Comparison of ENCODE assay signal across 27 cellular contexts in genomic region chr18:51593931-51594330, GRCh38.
"Had no signal": no experiment of that assay in that cellular context is flagged by ENCODE, and none has a peak within 500 bp of the region (broad histone marks: within the 10 kb centered on the region; RNA-seq: fewer than 3 reads in every experiment).

No MANE protein-coding gene starts in this region.

- DNase-seq: stimulated activated CD4-positive, alpha-beta T cell treated with anti-CD3 and anti-CD28 coated beads, Interleukin-2, amount 100 ng/mL, for 48 hours; stimulated activated CD4-positive, alpha-beta T cell treated with anti-CD3 and anti-CD28 coated beads, Interleukin-4, amount 100 ng/mL, for 1 hour; stimulated activated CD4-positive, alpha-beta T cell treated with anti-CD3 and anti-CD28 coated beads, Interleukin-4, amount 100 ng/mL, for 24 hours; stimulated activated CD4-positive, alpha-beta T cell treated with anti-CD3 and anti-CD28 coated beads, Interleukin-4, amount 100 ng/mL, for 4 hours; stimulated activated CD8-positive, alpha-beta memory T cell treated with anti-CD3 and anti-CD28 coated beads, Interleukin-4, amount 100 ng/mL, for 48 hours; stimulated activated naive CD4-positive, alpha-beta T cell; stimulated activated naive CD4-positive, alpha-beta T cell treated with Interleukin-2 at 50 U/mL for 16 hours; stimulated activated naive CD8-positive, alpha-beta T cell treated with anti-CD3 and anti-CD28 coated beads, Interleukin-15, amount 100 ng/mL, for 72 hours; stimulated activated naive CD8-positive, alpha-beta T cell treated with anti-CD3 and anti-CD28 coated beads, Interleukin-15, Interleukin-2, amounts not matched to agents 100 U/mL and 50 U/mL, for 24 hours; stomach; substantia nigra; testis; thyroid gland; tibial artery; transverse colon; upper lobe of left lung; upper lobe of right lung; uterus had no signal

- H3K27me3 ChIP-seq: stomach, suprapubic skin, testis, thyroid gland, tibial artery, tibial nerve, transverse colon, upper lobe of left lung, upper lobe of right lung, uterus, vagina had no signal

- FAIRE-seq: urothelium cell line had no signal

- H3K4me1 Mint-ChIP-seq: stimulated activated effector memory CD8-positive, alpha-beta T cell treated with anti-CD3 and anti-CD28 coated beads, Interleukin-12 subunit alpha, Interleukin-12 subunit beta, amount 100 ng/mL, for 72 hours; stimulated activated memory B cell treated with anti-CD40 and anti-IgM and Interleukin-4, amounts not matched to agents 10 μg/mL and 1 μg/mL and 100 μg/mL, for 72 hours; stimulated activated naive CD8-positive, alpha-beta T cell treated with anti-CD3 and anti-CD28 coated beads, Interleukin-15, amount 100 ng/mL, for 72 hours had no signal

- H3K36me3 ChIP-seq: stomach, suprapubic skin, thoracic aorta, thyroid gland, tibial artery, tibial nerve, transverse colon, upper lobe of left lung, upper lobe of right lung, uterus, vagina had no signal

- H3K4me3 Mint-ChIP-seq: stimulated activated effector memory CD8-positive, alpha-beta T cell treated with anti-CD3 and anti-CD28 coated beads, Interleukin-12 subunit alpha, Interleukin-12 subunit beta, amount 100 ng/mL, for 72 hours; stimulated activated memory B cell treated with anti-CD40 and anti-IgM and Interleukin-4, amounts not matched to agents 10 μg/mL and 1 μg/mL and 100 μg/mL, for 72 hours; stimulated activated naive CD8-positive, alpha-beta T cell treated with anti-CD3 and anti-CD28 coated beads, Interleukin-15, amount 100 ng/mL, for 72 hours; stimulated activated naive CD8-positive, alpha-beta T cell treated with anti-CD3 and anti-CD28 coated beads, Interleukin-15, Interleukin-2, amounts not matched to agents 100 ng/mL and 50 ng/mL, for 24 hours; type B pancreatic cell had no signal

- H3K27ac Mint-ChIP-seq: stimulated activated effector memory CD8-positive, alpha-beta T cell treated with anti-CD3 and anti-CD28 coated beads, Interleukin-12 subunit alpha, Interleukin-12 subunit beta, amount 100 ng/mL, for 72 hours; stimulated activated memory B cell treated with anti-CD40 and anti-IgM and Interleukin-4, amounts not matched to agents 10 μg/mL and 1 μg/mL and 100 μg/mL, for 72 hours; stimulated activated naive CD8-positive, alpha-beta T cell treated with anti-CD3 and anti-CD28 coated beads, Interleukin-15, amount 100 ng/mL, for 72 hours; stimulated activated naive CD8-positive, alpha-beta T cell treated with anti-CD3 and anti-CD28 coated beads, Interleukin-15, Interleukin-2, amounts not matched to agents 100 ng/mL and 50 ng/mL, for 24 hours; type B pancreatic cell had no signal

- H3K36me3 Mint-ChIP-seq: stimulated activated effector memory CD8-positive, alpha-beta T cell treated with anti-CD3 and anti-CD28 coated beads, Interleukin-12 subunit alpha, Interleukin-12 subunit beta, amount 100 ng/mL, for 72 hours; type B pancreatic cell had no signal

- H3K9me3 ChIP-seq: suprapubic skin, testis, thyroid gland, transverse colon, uterus, vagina had no signal

- H3K4me3 ChIP-seq: stomach, suprapubic skin, testis, thoracic aorta, thyroid gland, tibial artery, tibial nerve, transverse colon, upper lobe of left lung, upper lobe of right lung, uterus, vagina had no signal

- H3K4me1 ChIP-seq: stomach, suprapubic skin, testis, thyroid gland, tibial artery, tibial nerve, transverse colon, upper lobe of left lung, upper lobe of right lung, uterus, vagina had no signal

- ATAC-seq: stimulated activated effector memory CD8-positive, alpha-beta T cell treated with anti-CD3 and anti-CD28 coated beads, Interleukin-12 subunit alpha, Interleukin-12 subunit beta, amount 100 ng/mL, for 72 hours; stimulated activated memory B cell treated with anti-CD40 and anti-IgM and Interleukin-4, amounts not matched to agents 10 μg/mL and 1 μg/mL and 100 μg/mL, for 72 hours; stimulated activated naive CD8-positive, alpha-beta T cell treated with anti-CD3 and anti-CD28 coated beads, Interleukin-15, amount 100 ng/mL, for 72 hours; stimulated activated naive CD8-positive, alpha-beta T cell treated with anti-CD3 and anti-CD28 coated beads, Interleukin-15, Interleukin-2, amounts not matched to agents 100 U/mL and 50 U/mL, for 24 hours; upper lobe of right lung had no signal

- H3K27ac ChIP-seq: stomach, suprapubic skin, testis, thoracic aorta, thyroid gland, tibial artery, tibial nerve, transverse colon, upper lobe of left lung, upper lobe of right lung, uterus, vagina had no signal
